15 cellular contexts compared by ENCODE assay signal in the genomic region with DNA sequence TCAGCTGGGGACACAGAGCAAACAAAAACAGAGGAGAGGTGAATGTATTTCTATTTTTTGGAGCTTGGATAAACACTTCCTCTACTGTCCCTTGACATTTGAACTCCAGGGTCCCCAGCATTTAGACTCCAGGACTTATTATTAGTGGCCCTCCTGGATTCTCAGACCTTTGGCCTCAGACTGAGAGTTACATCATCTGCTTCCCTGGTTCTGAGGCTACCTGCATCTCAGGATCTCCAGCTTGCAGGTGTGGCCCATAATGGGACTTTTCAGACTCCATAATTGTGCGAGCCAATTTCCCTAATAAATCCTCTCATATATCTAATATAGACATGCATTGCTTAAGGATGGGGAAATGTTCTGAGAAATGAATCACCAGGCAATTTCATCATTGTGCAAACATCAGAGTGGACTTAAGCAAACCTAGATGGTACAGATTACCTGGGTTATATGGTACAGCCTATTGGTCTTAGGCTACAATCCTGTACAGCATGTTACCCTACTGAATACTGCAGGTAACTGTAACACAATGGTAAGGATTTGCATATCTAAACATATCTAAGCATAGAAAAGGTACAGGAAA.
DNase-seq lines count a peak whose midpoint lies in the region; ATAC-seq and TF ChIP-seq lines count a peak whose summit lies in the region.
"Had no signal": no experiment of that assay in that cellular context is flagged by ENCODE, and none has a peak within 500 bp of the region (broad histone marks: within the 10 kb centered on the region; RNA-seq: fewer than 3 reads in every experiment).

No MANE protein-coding gene starts in this region.

- peak overlapping the region; percentile 9 for H3K27ac Mint-ChIP-seq in memory B cell
- H3K27ac Mint-ChIP-seq: T-helper 1 cell treated with Interleukin-12 subunit alpha and Interleukin-12 subunit beta and Interleukin-4 antibody, amounts not matched to agents 30 μg/mL and 1 μg/mL, for 36 hours had no signal

- ATAC-seq in esophagus mucosa (peak; percentile 97), memory B cell (ENCODE audit: low read depth) (no peak), right cardiac atrium (no peak)

- WGBS in testis, 2 donors = 96 to 100% methylated on average over 1 of the region's 1 CpG
- 97% methylated on average over 1 of the region's 1 CpG for WGBS in right cardiac atrium

- no peaks in the 10 kb centered on the region for H3K27me3 Mint-ChIP-seq in memory B cell
- H3K27me3 Mint-ChIP-seq: naive B cell had no signal

- no peaks in the 10 kb centered on the region for H3K9me3 Mint-ChIP-seq in memory B cell
- H3K9me3 Mint-ChIP-seq: naive B cell; T-helper 1 cell treated with Interleukin-12 subunit alpha and Interleukin-12 subunit beta and Interleukin-4 antibody, amounts not matched to agents 30 μg/mL and 1 μg/mL, for 36 hours had no signal

- in situ Hi-C loops in ACHN (cut with HindIII; ENCODE audit: low pct_ligation_motif_present, low pct_unique_long_range_greater_than_20kb, low sequenced_read_pairs) = no loop called here

- no peak overlapping the region for H3K4me3 Mint-ChIP-seq in memory B cell
- H3K4me3 Mint-ChIP-seq: naive B cell; T-helper 1 cell treated with Interleukin-12 subunit alpha and Interleukin-12 subunit beta and Interleukin-4 antibody, amounts not matched to agents 30 μg/mL and 1 μg/mL, for 36 hours had no signal

- TF ChIP-seq POLR2A in testis (IDR thresholded peaks at IDR 0.05) = no peak

- peaks cover 33% of the 10 kb centered on the region for H3K36me3 Mint-ChIP-seq in memory B cell

- no peaks in the 10 kb centered on the region for H3K36me3 ChIP-seq in testis (ENCODE audit: low read depth, missing control alignments)

- H3K27me3 ChIP-seq in testis (no peaks in the 10 kb centered on the region), right cardiac atrium (ENCODE audit: control insufficient read depth, insufficient read depth) (no peaks in the 10 kb centered on the region)
- H3K27me3 ChIP-seq: BE2C, esophagus squamous epithelium had no signal

- peaks cover 1% of the 10 kb centered on the region for H3K4me1 Mint-ChIP-seq in memory B cell

- H3K4me1 ChIP-seq in testis (no peaks in the 10 kb centered on the region), right cardiac atrium (ENCODE audit: control insufficient read depth, insufficient read depth, low read length) (no peaks in the 10 kb centered on the region)
- H3K4me1 ChIP-seq: esophagus squamous epithelium had no signal

- H3K4me3 ChIP-seq in testis = no peak overlapping the region
- no peak overlapping the region for H3K4me3 ChIP-seq in right cardiac atrium (ENCODE audit: low read length)
- H3K4me3 ChIP-seq: esophagus squamous epithelium had no signal

- DNase-seq in EH (ENCODE audit: low read depth) (peak; percentile 9), NCI-H526 treated with DMSO at 0.1 percent for 48 hours (lab: John Stamatoyannopoulos, UW) (peak; percentile 13), memory B cell (ENCODE audit: low spot score in 2 of 2) (no peak), testis (no peak), GM10266 (ENCODE audit: extremely low spot score) (no peak), ACHN (no peak), right cardiac atrium (no peak)
- DNase-seq: activated CD4-positive, CD25-positive, alpha-beta regulatory T cell; activated gamma-delta T cell; BE2C; esophagus squamous epithelium; naive B cell; Right ventricle myocardium superior had no signal

- intact Hi-C loops in testis (cut with DNase I; ENCODE audit: low total_unique reads) (no loop called here), right cardiac atrium (cut with DNase I) (no loop called here)

- no peak for TF ChIP-seq CTCF in testis (IDR thresholded peaks at IDR 0.05)
- no peak for TF ChIP-seq CTCF in GM10266 (IDR thresholded peaks at IDR 0.05; ENCODE audit: control insufficient read depth, insufficient read depth, low read depth, missing control alignments)

- H3K27ac ChIP-seq in testis (no peak overlapping the region), right cardiac atrium (ENCODE audit: low read length) (no peak overlapping the region)
- H3K27ac ChIP-seq: esophagus squamous epithelium had no signal

- H3K9me3 ChIP-seq in testis = no peaks in the 10 kb centered on the region
- H3K9me3 ChIP-seq in right cardiac atrium (ENCODE audit: control insufficient read depth, low read length) = no peaks in the 10 kb centered on the region
- H3K9me3 ChIP-seq: BE2C, esophagus squamous epithelium had no signal

Comparison
In these comparisons a context has a peak if more than half of its experiments do, and no peak if none do; other contexts are left out.
1. DNase-seq: peak in EH (single experiment) and NCI-H526 treated with DMSO at 0.1 percent for 48 hours (single experiment); none in memory B cell (0 of 2), testis (single experiment), GM10266 (single experiment), ACHN (single experiment) and right cardiac atrium (0 of 3).